In genomic region chr1:36400825-36401601, GRCh38 we compare ENCODE assay signal across 8 cellular contexts. TPM values are rescaled to one million over a fixed set of nuclear protein-coding genes. Genes with fewer than 3 reads are reported as not detected.
A peak's percentile ranks its signal among the peaks of the same experiment; 100 is the strongest.
DNase-seq lines count a peak whose midpoint lies in the region; ATAC-seq and TF ChIP-seq lines count a peak whose summit lies in the region.

No MANE protein-coding gene starts in this region.

- no peak overlapping the region for H2BK120ac ChIP-seq in IMR-90 (ENCODE audit: low read depth, low read length)

- intact Hi-C loops in IMR-90 (cut with micrococcal nuclease) = no loop called here

- no peaks in the 10 kb centered on the region for H3K27me3 ChIP-seq in IMR-90 (ENCODE audit: control insufficient read depth, insufficient read depth, low read length)

- peak overlapping the region; percentile 50 for H2AK5ac ChIP-seq in IMR-90 (ENCODE audit: low read depth, low read length)

- H3K79me1 ChIP-seq in IMR-90 (ENCODE audit: low read depth in 1 of 2, low read length in 2 of 2) = peaks cover 8 to 15% of the 10 kb centered on the region in 2 experiments; a peak in 3 of 4 replicates

- H4K5ac ChIP-seq in IMR-90 (ENCODE audit: low read depth, low read length) = no peak overlapping the region

- H2AK9ac ChIP-seq in IMR-90 (replicated peaks; ENCODE audit: low read depth, low read length, poor library complexity) = no peak overlapping the region

- H3K9me3 Mint-ChIP-seq in osteocyte (ENCODE audit: unreplicated experiment) = no peaks in the 10 kb centered on the region

- TF ChIP-seq CTCF in IMR-90 (conservative IDR thresholded peaks at IDR 0.05; ENCODE audit: low read depth, low read length) = no peak
- peak; percentile 28 for TF ChIP-seq CTCF in osteocyte (IDR thresholded peaks at IDR 0.05)

- TF ChIP-seq POLR2A in IMR-90 (IDR thresholded peaks at IDR 0.05; ENCODE audit: low read depth, low read length) = no peak

- H3K36me3 ChIP-seq in IMR-90 (ENCODE audit: control insufficient read depth, insufficient read depth, low read length) = no peaks in the 10 kb centered on the region

- no peak overlapping the region for H4K91ac ChIP-seq in IMR-90 (ENCODE audit: insufficient read depth, low read depth, low read length)

- no peak for TF ChIP-seq RAD21 in IMR-90 (IDR thresholded peaks at IDR 0.05; ENCODE audit: low read length)

- peaks cover 5% of the 10 kb centered on the region for H3K9me1 ChIP-seq in IMR-90 (ENCODE audit: insufficient read depth, low read length)

- peak overlapping the region; percentile 95 for H3K4me3 Mint-ChIP-seq in osteocyte (ENCODE audit: unreplicated experiment)

- peak; percentile 50 for ATAC-seq in GM18873 (IDR thresholded peaks at IDR 0.05; ENCODE audit: low FRiP score, unreplicated experiment)
- ATAC-seq in IMR-90 (ENCODE audit: low read depth) = no peak
- ATAC-seq in GM19023 (IDR thresholded peaks at IDR 0.05; ENCODE audit: unreplicated experiment) = no peak

- H4K20me1 ChIP-seq in IMR-90 (ENCODE audit: insufficient read depth, low read length) = no peaks in the 10 kb centered on the region

- no TSS peak for BruUV-seq in IMR-90 (replicated peaks; lab: Mats Ljungman, UMichigan)

- CTCF ChIA-PET in IMR-90 (lab: Yijun Ruan, JAX) = interaction anchor here (0.6 kb wide), 1 partner anchor 19 kb away, joined by 8 read pairs; no protein-coding TSS in a partner anchor

- no peak overlapping the region for H3K18ac ChIP-seq in IMR-90 (ENCODE audit: low read depth, low read length)

- H2BK15ac ChIP-seq in IMR-90 (ENCODE audit: low read depth, low read length) = 0 out of 3 replicates have a peak overlapping the region, but pooled peaks have one; percentile 28

- peak overlapping the region in 1 of 2 experiments; percentile 42; a peak in 1 of 4 replicates for H4K8ac ChIP-seq in IMR-90 (ENCODE audit: low read depth in 2 of 2, low read length in 2 of 2)

- no peaks in the 10 kb centered on the region for H3K4me1 ChIP-seq in IMR-90 (ENCODE audit: control insufficient read depth, insufficient read depth, low read length)

- no peaks in the 10 kb centered on the region for H3K27me3 Mint-ChIP-seq in osteocyte (ENCODE audit: unreplicated experiment)

- WGBS in IMR-90 (ENCODE audit: extremely low coverage in 2 of 2, insufficient read length in 1 of 2), 2 experiments = 92% methylated on average over 9 of the region's 22 CpGs; no CpG with 5 or more reads in 1 of the 2 experiments

- no peak overlapping the region for H2BK5ac ChIP-seq in IMR-90 (ENCODE audit: low read depth, low read length, poor library complexity, severe bottlenecking)

- H3K9ac ChIP-seq in IMR-90 (ENCODE audit: low read depth, low read length) = no peak overlapping the region

- no peak overlapping the region for H3K23ac ChIP-seq in IMR-90 (ENCODE audit: low read depth, low read length)

- no peak overlapping the region for H3K4me3 ChIP-seq in IMR-90 (ENCODE audit: insufficient read depth, low read depth, low read length)

- in situ Hi-C loops in IMR-90 (cut with MboI; ENCODE audit: low sequenced_read_pairs) = loop anchor here (25.0 kb wide), 1 partner anchor 289 kb away; no protein-coding TSS in a partner anchor

- no peak overlapping the region for H3K27ac ChIP-seq in IMR-90 (ENCODE audit: insufficient read depth, low read length)

- peak overlapping the region; percentile 100 for H3K27ac Mint-ChIP-seq in osteocyte (ENCODE audit: unreplicated experiment)

- no peak overlapping the region for H2BK20ac ChIP-seq in IMR-90 (ENCODE audit: low read depth, low read length)

- peaks cover 34% of the 10 kb centered on the region for H3K4me1 Mint-ChIP-seq in osteocyte (ENCODE audit: unreplicated experiment)

- H3K9me3 ChIP-seq in IMR-90 (ENCODE audit: control insufficient read depth, insufficient read depth, low read length) = no peaks in the 10 kb centered on the region

- H3K14ac ChIP-seq in IMR-90 (replicated peaks; ENCODE audit: low read depth, low read length) = no peak overlapping the region

- dilution Hi-C loops in IMR-90 (cut with HindIII; ENCODE audit: low sequenced_read_pairs, unreplicated experiment) = no loop called here

- peaks cover 4% of the 10 kb centered on the region for H3K36me3 Mint-ChIP-seq in osteocyte (ENCODE audit: unreplicated experiment)

- H3K56ac ChIP-seq in IMR-90 (ENCODE audit: extremely low read depth, insufficient read depth, low read length) = no peak overlapping the region

- 0 out of 2 replicates have a peak overlapping the region, but pooled peaks have one; percentile 19 for H3K4ac ChIP-seq in IMR-90 (ENCODE audit: low read depth, low read length)

- POLR2A ChIA-PET in IMR-90 (lab: Charles Lee; ENCODE audit: unreplicated experiment) = interaction anchor here (0.6 kb wide), 2 partner anchors 14 to 132 kb away, joined by 3 to 5 read pairs; no protein-coding TSS in a partner anchor

- H2AFZ ChIP-seq in IMR-90 (replicated peaks; ENCODE audit: low read length, poor library complexity) = peak overlapping the region; percentile 80

- peak; percentile 18 for DNase-seq in IMR-90
- peak; percentile 19 for DNase-seq in activated T-cell treated with anti-CD3 and anti-CD28 coated beads for 4 hours
- DNase-seq in globus pallidus (ENCODE audit: low spot score) = peak; percentile 54
- peak; percentile 96 for DNase-seq in osteocyte (ENCODE audit: extremely low spot score, unreplicated experiment)
- no peak for DNase-seq in GM19238 (ENCODE audit: insufficient read length, low spot score)
- no peak for DNase-seq in DMS53 (lab: John Stamatoyannopoulos, UW)

- no peak overlapping the region for H3K4me2 ChIP-seq in IMR-90 (ENCODE audit: low read depth, low read length)

TF ChIP-seq in IMR-90, 13 proteins besides CTCF, POLR2A, EP300 and RAD21:
- TF ChIP-seq SMC3 (IDR thresholded peaks at IDR 0.05; ENCODE audit: low read depth, low read length) (no peak), MAFK (IDR thresholded peaks at IDR 0.05; ENCODE audit: low read depth, low read length) (no peak), FOS (IDR thresholded peaks at IDR 0.05; ENCODE audit: low read depth, low read length) (no peak), MXI1 (IDR thresholded peaks at IDR 0.05; ENCODE audit: borderline replicate concordance, low read depth, low read length) (no peak), RCOR1 (IDR thresholded peaks at IDR 0.05; ENCODE audit: insufficient replicate concordance, low read length) (no peak), MAZ (IDR thresholded peaks at IDR 0.05; ENCODE audit: borderline replicate concordance, low read depth, low read length) (no peak), ELK1 (IDR thresholded peaks at IDR 0.05; ENCODE audit: borderline replicate concordance, low read depth, low read length) (no peak)

RNA-seq across cellular contexts. Expression of gene LSM10, which starts 3.3 kb away (rescaled TPM):
- total RNA-seq in IMR-90 (2012; rRNA removed) (10.3 and 11.7 TPM in 2 replicates), osteocyte (46.5 and 48.2 TPM in 2 replicates)
- polyA plus RNA-seq in IMR-90 (2012; rRNA removed) = 78.9 and 94.1 TPM in 2 replicates
- 66.7 and 93.2 TPM in 2 replicates for polyA plus RNA-seq in IMR-90 (2012; cell fraction: cytosol; rRNA removed)
- polyA plus RNA-seq in IMR-90 (2012; cell fraction: nucleus; rRNA removed; ENCODE audit: low replicate concordance) = 24.5 and 29.7 TPM in 2 replicates

RNA-seq across cellular contexts. Expression of gene STK40, which starts 15.3 kb away (rescaled TPM):
- total RNA-seq in IMR-90 (2012; rRNA removed) (13.9 and 16.0 TPM in 2 replicates), osteocyte (42.0 and 45.0 TPM in 2 replicates)
- polyA plus RNA-seq in IMR-90 (2012; rRNA removed) = 29.9 and 30.6 TPM in 2 replicates
- polyA plus RNA-seq in IMR-90 (2012; cell fraction: cytosol; rRNA removed) = 19.7 and 29.3 TPM in 2 replicates
- 49.8 and 78.6 TPM in 2 replicates for polyA plus RNA-seq in IMR-90 (2012; cell fraction: nucleus; rRNA removed; ENCODE audit: low replicate concordance)

RNA-seq across cellular contexts. Expression of gene OSCP1, which starts 49.2 kb away (rescaled TPM):
- 9.4 and 11.8 TPM in 2 replicates for total RNA-seq in IMR-90 (2012; rRNA removed)
- 6.3 and 7.8 TPM in 2 replicates for polyA plus RNA-seq in IMR-90 (2012; rRNA removed)
- 5.9 and 6.6 TPM in 2 replicates for polyA plus RNA-seq in IMR-90 (2012; cell fraction: cytosol; rRNA removed)
- 2.3 and 4.8 TPM in 2 replicates for polyA plus RNA-seq in IMR-90 (2012; cell fraction: nucleus; rRNA removed; ENCODE audit: low replicate concordance)
- total RNA-seq in osteocyte = 5.0 and 7.1 TPM in 2 replicates

Comparison
In these comparisons a context has a peak if more than half of its experiments do, and no peak if none do; other contexts are left out.
1. DNase-seq: peak in IMR-90 (single experiment), activated T-cell treated with anti-CD3 and anti-CD28 coated beads for 4 hours (single experiment), globus pallidus (single experiment) and osteocyte (single experiment); none in GM19238 (single experiment) and DMS53 (single experiment).